In genomic region chrX:153628129-153628528, GRCh38 we compare ENCODE assay signal across 1 cellular context.
A peak's percentile ranks its signal among the peaks of the same experiment; 100 is the strongest.
TF ChIP-seq lines count a peak whose summit lies in the region.

No MANE protein-coding gene starts in this region.

TF ChIP-seq in HepG2, 621 proteins besides CTCF, POLR2A, EP300 and RAD21:
- TF ChIP-seq HOXD1 (CRISPR knock-in tag; IDR thresholded peaks at IDR 0.05) (0 out of 2 replicates have a peak, but pooled peaks have one; percentile 1), CENPBD1 (CRISPR knock-in tag; IDR thresholded peaks at IDR 0.05; ENCODE audit: borderline replicate concordance, low read depth) (no peak), POLR2AphosphoS5 (IDR thresholded peaks at IDR 0.05; ENCODE audit: low read depth, low read length) (0 out of 2 replicates have a peak, but pooled peaks have one; percentile 0), SRSF4 (IDR thresholded peaks at IDR 0.05; ENCODE audit: low read depth, low read length, poor library complexity, severe bottlenecking) (no peak), ZNF639 (CRISPR knock-in tag; conservative IDR thresholded peaks at IDR 0.05) (0 out of 2 replicates have a peak, but pooled peaks have one; percentile 3), GZF1 (CRISPR knock-in tag; IDR thresholded peaks at IDR 0.05) (no peak), DZIP1 (CRISPR knock-in tag; IDR thresholded peaks at IDR 0.05) (no peak), CREB3 (CRISPR knock-in tag; IDR thresholded peaks at IDR 0.05) (no peak), ZNF326 (CRISPR knock-in tag; IDR thresholded peaks at IDR 0.05; ENCODE audit: borderline replicate concordance) (0 out of 2 replicates have a peak, but pooled peaks have one; percentile 0), ATF7 (IDR thresholded peaks at IDR 0.05) (no peak), ATF7 (CRISPR knock-in tag; IDR thresholded peaks at IDR 0.05) (no peak), PAXIP1 (CRISPR knock-in tag; conservative IDR thresholded peaks at IDR 0.05) (no peak), GPBP1L1 (CRISPR knock-in tag; IDR thresholded peaks at IDR 0.05) (no peak), ZNF12 (CRISPR knock-in tag; IDR thresholded peaks at IDR 0.05) (peak; percentile 9; the same call in 1 of the 2 replicates), HMGA1 (CRISPR knock-in tag; conservative IDR thresholded peaks at IDR 0.05) (no peak), ZHX2 (IDR thresholded peaks at IDR 0.05; ENCODE audit: low read depth) (0 out of 2 replicates have a peak, but pooled peaks have one; percentile 6), ZHX2 (CRISPR knock-in tag; IDR thresholded peaks at IDR 0.05; ENCODE audit: borderline replicate concordance) (no peak), BATF2 (CRISPR knock-in tag; IDR thresholded peaks at IDR 0.05) (0 out of 2 replicates have a peak, but pooled peaks have one; percentile 19), NONO (IDR thresholded peaks at IDR 0.05) (no peak), NONO (CRISPR knock-in tag; conservative IDR thresholded peaks at IDR 0.05) (0 out of 2 replicates have a peak, but pooled peaks have one; percentile 27), ZNF33A (CRISPR knock-in tag; IDR thresholded peaks at IDR 0.05; ENCODE audit: borderline replicate concordance) (0 out of 2 replicates have a peak, but pooled peaks have one; percentile 3), MAZ (IDR thresholded peaks at IDR 0.05; ENCODE audit: borderline replicate concordance, low read depth, low read length) (0 out of 2 replicates have a peak, but pooled peaks have one; percentile 2), MAZ (CRISPR knock-in tag; IDR thresholded peaks at IDR 0.05; ENCODE audit: low read depth) (no peak), RORA (CRISPR knock-in tag; IDR thresholded peaks at IDR 0.05) (no peak), ZSCAN25 (CRISPR knock-in tag; IDR thresholded peaks at IDR 0.05) (peak; percentile 7; the same call in 1 of the 2 replicates), MED1 (CRISPR knock-in tag; IDR thresholded peaks at IDR 0.05) (no peak), ZNF543 (CRISPR knock-in tag; IDR thresholded peaks at IDR 0.05) (no peak), ZNF589 (CRISPR knock-in tag; conservative IDR thresholded peaks at IDR 0.05) (no peak; the same call in 1 of the 2 replicates), ESRRA (CRISPR knock-in tag; IDR thresholded peaks at IDR 0.05; ENCODE audit: low read depth) (0 out of 2 replicates have a peak, but pooled peaks have one; percentile 3), SNAI1 (CRISPR knock-in tag; IDR thresholded peaks at IDR 0.05; ENCODE audit: borderline replicate concordance) (no peak), ZNF605 (CRISPR knock-in tag; IDR thresholded peaks at IDR 0.05) (no peak), HHEX (CRISPR knock-in tag; IDR thresholded peaks at IDR 0.05) (no peak), REL (CRISPR knock-in tag; conservative IDR thresholded peaks at IDR 0.05) (0 out of 2 replicates have a peak, but pooled peaks have one; percentile 77), E2F1 (CRISPR knock-in tag; IDR thresholded peaks at IDR 0.05) (0 out of 2 replicates have a peak, but pooled peaks have one; percentile 10), ATF7-NPFF (CRISPR knock-in tag; IDR thresholded peaks at IDR 0.05; ENCODE audit: low read depth) (peak; percentile 17; the same call in 1 of the 2 replicates), ADNP (CRISPR knock-in tag; IDR thresholded peaks at IDR 0.05) (no peak), ZNF674 (CRISPR knock-in tag; IDR thresholded peaks at IDR 0.05; ENCODE audit: low read depth) (no peak)
